Comparison of ENCODE assay signal across 24 cellular contexts in the genomic region with DNA sequence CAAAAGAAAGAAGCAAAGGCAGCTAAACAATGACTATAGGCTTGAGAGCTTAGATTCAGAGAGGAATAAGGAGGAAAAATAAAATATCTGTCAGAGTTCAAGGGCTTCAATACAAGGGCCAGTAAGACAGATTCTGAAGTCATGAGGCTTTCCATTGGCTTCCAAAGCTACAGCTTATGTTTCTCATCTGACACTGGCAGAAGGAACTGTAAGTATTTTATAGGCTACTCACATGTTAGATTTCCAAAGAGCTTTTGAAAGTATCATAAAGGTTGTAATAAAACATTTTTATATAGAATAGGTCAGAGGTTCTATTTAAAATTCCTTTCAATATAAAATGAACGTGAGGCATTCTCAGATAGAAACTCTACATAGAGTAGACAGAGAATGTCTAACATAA.
"Had no signal": no experiment of that assay in that cellular context is flagged by ENCODE, and none has a peak within 500 bp of the region (broad histone marks: within the 10 kb centered on the region; RNA-seq: fewer than 3 reads in every experiment).

No MANE protein-coding gene starts in this region.

- H3K9me3 ChIP-seq: left ventricle myocardium inferior, ovary, right atrium auricular region, suprapubic skin, thoracic aorta, tibial artery, upper lobe of right lung had no signal

- H3K36me3 ChIP-seq: left ventricle myocardium inferior, ovary, right atrium auricular region, suprapubic skin, thoracic aorta, tibial artery, upper lobe of right lung had no signal

- H3K4me1 ChIP-seq: left ventricle myocardium inferior, right atrium auricular region, suprapubic skin, tibial artery, upper lobe of right lung had no signal

- H3K4me3 ChIP-seq: left ventricle myocardium inferior, lung, ovary, right atrium auricular region, skin epidermis, suprapubic skin, thoracic aorta, tibial artery, upper lobe of right lung had no signal

- DNase-seq: head of caudate nucleus; hippocampal formation; kidney glomerular epithelial cell; left cardiac atrium; left ventricle myocardium inferior; midbrain; naive thymus-derived CD8-positive, alpha-beta T cell; nephron progenitor cell; ovary; stimulated activated CD4-positive, alpha-beta T cell treated with anti-CD3 and anti-CD28 coated beads, Interleukin-12 subunit alpha, Interleukin-12 subunit beta, amount 100 ng/mL, for 4 hours; stimulated activated CD4-positive, alpha-beta T cell treated with anti-CD3 and anti-CD28 coated beads, Interleukin-15, amount 100 ng/mL, for 24 hours; stimulated activated CD4-positive, alpha-beta T cell treated with anti-CD3 and anti-CD28 coated beads, Interleukin-2, amount 100 ng/mL, for 24 hours; stimulated activated CD4-positive, alpha-beta T cell treated with anti-CD3 and anti-CD28 coated beads, Interleukin-4, amount 100 ng/mL, for 24 hours; stimulated activated naive CD4-positive, alpha-beta T cell; tibial artery; trophoblast cell; upper lobe of right lung had no signal

- ATAC-seq: left cardiac atrium; naive thymus-derived CD8-positive, alpha-beta T cell; sciatic nerve; stimulated activated effector memory CD8-positive, alpha-beta T cell treated with anti-CD3 and anti-CD28 coated beads, Interleukin-12 subunit alpha, Interleukin-12 subunit beta, amount 100 ng/mL, for 72 hours; upper lobe of right lung had no signal
